ENCODE assay signal across 17 cellular contexts in genomic region chr16:35398208-35398607, GRCh38.
"Had no signal": no experiment of that assay in that cellular context is flagged by ENCODE, and none has a peak within 500 bp of the region (broad histone marks: within the 10 kb centered on the region; RNA-seq: fewer than 3 reads in every experiment).

No MANE protein-coding gene starts in this region.

- H3K4me3 ChIP-seq: dorsolateral prefrontal cortex, heart right ventricle, right atrium auricular region, stomach, uterus had no signal

- H3K36me3 ChIP-seq: heart right ventricle, neutrophil, right atrium auricular region, stomach, uterus had no signal

- H3K9me3 ChIP-seq: heart right ventricle, neutrophil, right atrium auricular region, uterus had no signal

- H3K4me1 Mint-ChIP-seq: naive thymus-derived CD4-positive, alpha-beta T cell had no signal

- H3K27me3 ChIP-seq: neutrophil, right atrium auricular region, stomach, uterus had no signal

- DNase-seq: cortex of kidney; dorsolateral prefrontal cortex; effector CD8-positive, alpha-beta T cell; heart right ventricle; hypothalamus; kidney glomerular epithelial cell; mammary epithelial cell; naive thymus-derived CD4-positive, alpha-beta T cell; posterior cingulate gyrus; small intestine; stimulated activated CD4-positive, alpha-beta T cell treated with anti-CD3 and anti-CD28 coated beads, Interleukin-12 subunit alpha, Interleukin-12 subunit beta, amount 100 ng/mL, for 4 hours; stimulated activated naive CD4-positive, alpha-beta T cell; stomach; trophoblast cell; uterus had no signal

- H3K4me1 ChIP-seq: heart right ventricle, right atrium auricular region, stomach, uterus had no signal

- H3K27ac Mint-ChIP-seq: naive thymus-derived CD4-positive, alpha-beta T cell had no signal

- H3K4me3 Mint-ChIP-seq: naive thymus-derived CD4-positive, alpha-beta T cell had no signal

- H3K27me3 Mint-ChIP-seq: naive thymus-derived CD4-positive, alpha-beta T cell had no signal

- H3K27ac ChIP-seq: dorsolateral prefrontal cortex, heart right ventricle, neutrophil, right atrium auricular region, stomach, uterus had no signal
